ENCODE assay signal across 1 cellular context in the genomic region with DNA sequence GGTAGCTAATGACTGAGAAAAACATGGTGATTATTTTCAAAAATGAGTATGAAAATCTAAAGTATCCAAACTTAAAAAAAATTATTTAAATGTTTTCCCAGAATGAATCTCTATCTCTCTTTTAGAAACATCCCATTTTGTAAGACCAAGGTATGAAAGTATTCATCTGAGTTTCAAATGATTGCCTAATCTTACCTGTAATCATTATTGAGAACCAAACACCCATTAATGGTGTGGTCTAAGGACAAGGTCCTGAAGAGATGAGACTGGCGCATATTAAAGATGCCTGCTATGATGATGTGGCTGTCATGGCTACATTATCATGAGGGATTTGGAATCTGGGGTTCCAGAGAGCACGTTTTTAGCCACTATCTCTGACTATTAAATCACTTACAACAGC.
TF ChIP-seq lines count a peak whose summit lies in the region.

No MANE protein-coding gene starts in this region.

TF ChIP-seq in IMR-90, 13 proteins besides CTCF, POLR2A, EP300 and RAD21 (continued from another document):
- TF ChIP-seq, protein P1, sequence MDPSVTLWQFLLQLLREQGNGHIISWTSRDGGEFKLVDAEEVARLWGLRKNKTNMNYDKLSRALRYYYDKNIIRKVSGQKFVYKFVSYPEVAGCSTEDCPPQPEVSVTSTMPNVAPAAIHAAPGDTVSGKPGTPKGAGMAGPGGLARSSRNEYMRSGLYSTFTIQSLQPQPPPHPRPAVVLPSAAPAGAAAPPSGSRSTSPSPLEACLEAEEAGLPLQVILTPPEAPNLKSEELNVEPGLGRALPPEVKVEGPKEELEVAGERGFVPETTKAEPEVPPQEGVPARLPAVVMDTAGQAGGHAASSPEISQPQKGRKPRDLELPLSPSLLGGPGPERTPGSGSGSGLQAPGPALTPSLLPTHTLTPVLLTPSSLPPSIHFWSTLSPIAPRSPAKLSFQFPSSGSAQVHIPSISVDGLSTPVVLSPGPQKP (IDR thresholded peaks at IDR 0.05; ENCODE audit: borderline replicate concordance, low read depth, low read length): no peak
- TF ChIP-seq RFX5 (IDR thresholded peaks at IDR 0.05; ENCODE audit: low read depth, low read length): no peak
